ENCODE assay signal across 13 cellular contexts in the genomic region with DNA sequence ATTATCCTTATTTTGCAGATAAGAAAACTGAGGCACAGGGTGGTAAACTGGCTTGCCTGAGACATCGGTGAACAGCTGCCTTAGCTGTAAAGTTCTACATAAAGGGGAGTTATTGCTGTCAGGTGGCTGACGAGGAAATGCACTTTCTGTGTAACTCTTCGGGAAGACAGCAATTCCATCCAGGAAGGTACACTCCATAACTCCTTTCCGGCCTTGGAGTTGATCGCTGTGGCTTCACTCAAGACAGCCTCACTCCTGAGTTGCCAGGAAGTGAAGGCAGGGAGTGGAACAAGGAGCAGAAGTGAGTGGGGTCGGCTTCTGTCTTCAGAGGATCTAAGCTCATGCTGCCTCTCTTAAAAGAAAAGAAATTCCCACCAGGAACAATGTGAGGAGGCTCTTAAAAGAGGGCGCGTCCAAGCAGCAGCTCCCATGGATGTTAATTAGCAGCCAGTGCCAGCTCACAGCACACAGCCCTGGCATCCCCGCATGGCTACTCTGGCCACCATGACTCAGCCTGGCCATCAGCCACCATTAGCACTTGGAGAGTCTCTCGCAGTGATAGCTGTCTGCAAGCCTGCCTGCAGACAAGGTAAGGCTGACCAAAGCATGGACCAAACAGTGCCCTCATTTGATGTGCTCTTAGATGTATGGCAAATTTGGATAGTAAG.
DNase-seq lines count a peak whose midpoint lies in the region; ATAC-seq and TF ChIP-seq lines count a peak whose summit lies in the region.
"Had no signal": no experiment of that assay in that cellular context is flagged by ENCODE, and none has a peak within 500 bp of the region (broad histone marks: within the 10 kb centered on the region; RNA-seq: fewer than 3 reads in every experiment).

No MANE protein-coding gene starts in this region.

- H4K20me1 ChIP-seq in HCT116 (ENCODE audit: insufficient read depth), result no peaks in the 10 kb centered on the region

- no peaks in the 10 kb centered on the region for H3K79me2 ChIP-seq in HCT116 (ENCODE audit: insufficient read depth, low read length)

- ATAC-seq in HCT116 (peak; percentile 65), heart left ventricle (peak; percentile 74 to 84 (median 80)), gastrocnemius medialis (peak; percentile 92 to 95), T-cell (replicated peaks in 1 of 4) (no peak)

- TF ChIP-seq CTCF in HCT116 (IDR thresholded peaks at IDR 0.05 in 2 of 3, conservative IDR thresholded peaks at IDR 0.05 in 1 of 3; ENCODE audit: borderline replicate concordance in 1 of 3, insufficient read depth in 1 of 3, low read depth in 2 of 3, low read length in 2 of 3), result no peak
- no peak for TF ChIP-seq CTCF in heart left ventricle (IDR thresholded peaks at IDR 0.05)
- TF ChIP-seq CTCF in gastrocnemius medialis (IDR thresholded peaks at IDR 0.05 in 4 of 5, conservative IDR thresholded peaks at IDR 0.05 in 1 of 5), result no peak

- DNase-seq in HCT116 (ENCODE audit: low read depth, low spot score) (no peak), heart left ventricle (peak; percentile 68 to 86 (median 76)), gastrocnemius medialis (peak; percentile 80 to 86), T-cell (no peak), DMS153 treated with DMSO at 0.1 percent for 48 hours (lab: John Stamatoyannopoulos, UW; ENCODE audit: unreplicated experiment) (no peak), AML-193 (lab: John Stamatoyannopoulos, UW) (no peak)
- DNase-seq in central memory CD4-positive, alpha-beta T cell, result no peak
- DNase-seq: activated naive CD4-positive, alpha-beta T cell treated with anti-CD3 and anti-CD28 coated beads, Interleukin-2, amount 50 U/mL, for 16 hours; NCI-H2227 treated with DMSO at 0.1 percent for 48 hours had no signal

- no peaks in the 10 kb centered on the region for H3K4me1 Mint-ChIP-seq in T-cell

- no peak overlapping the region for H3K27ac ChIP-seq in HCT116 (ENCODE audit: low read depth, low read length)
- peak overlapping the region; percentile 46 for H3K27ac ChIP-seq in angular gyrus (ENCODE audit: low read depth, low read length)
- peak overlapping the region in 10 of 12 donors; percentile 0 to 92 (median 77) for H3K27ac ChIP-seq in heart left ventricle
- H3K27ac ChIP-seq in gastrocnemius medialis, result peak overlapping the region in 3 of 4 donors; percentile 42 to 61 (median 44)
- H3K27ac ChIP-seq: HL-60, suprapubic skin, VCaP had no signal

- H3K4me3 ChIP-seq in HCT116 (replicated peaks in 1 of 2; ENCODE audit: low read depth in 1 of 2, low read length in 2 of 2) (no peak overlapping the region), heart left ventricle (no peak overlapping the region), gastrocnemius medialis (no peak overlapping the region)
- H3K4me3 ChIP-seq: suprapubic skin had no signal

- RAD21 ChIA-PET in HCT116 (lab: Charles Lee; ENCODE audit: low non-redundant PET in 1 of 2, low total read pairs in 2 of 2, uncharacterized antibody in 2 of 2, unreplicated experiment in 2 of 2), result no interaction called here

- H2AFZ ChIP-seq in HCT116 (ENCODE audit: low read depth, low read length, poor library complexity, severe bottlenecking), result no peak overlapping the region

- H3K27me3 ChIP-seq in HCT116 (ENCODE audit: insufficient read depth, low read length) (no peaks in the 10 kb centered on the region), heart left ventricle (no peaks in the 10 kb centered on the region), gastrocnemius medialis (no peaks in the 10 kb centered on the region)
- H3K27me3 ChIP-seq: suprapubic skin had no signal

- no peak for TF ChIP-seq RAD21 in HCT116 (IDR thresholded peaks at IDR 0.05; ENCODE audit: low read depth)

- H3K9ac ChIP-seq in HCT116 (ENCODE audit: low read length), result no peak overlapping the region

- H3K27ac Mint-ChIP-seq in T-cell, result no peak overlapping the region

- H3K9me3 ChIP-seq in HCT116 (ENCODE audit: control insufficient read depth in 1 of 2, insufficient read depth in 1 of 2, low read depth in 1 of 2, low read length in 2 of 2), result no peaks in the 10 kb centered on the region
- no peaks in the 10 kb centered on the region for H3K9me3 ChIP-seq in heart left ventricle
- no peaks in the 10 kb centered on the region for H3K9me3 ChIP-seq in gastrocnemius medialis
- H3K9me3 ChIP-seq: suprapubic skin had no signal

- H3K4me3 Mint-ChIP-seq in T-cell, result no peak overlapping the region

- no peaks in the 10 kb centered on the region for H3K9me2 ChIP-seq in HCT116 (ENCODE audit: insufficient read depth)

- peaks cover 30 to 42% of the 10 kb centered on the region in 2 donors for H3K27me3 Mint-ChIP-seq in T-cell

- TF ChIP-seq POLR2A in HCT116 (IDR thresholded peaks at IDR 0.05; ENCODE audit: borderline replicate concordance, extremely low read depth, insufficient read depth, insufficient read length), result no peak
- TF ChIP-seq POLR2A in heart left ventricle (IDR thresholded peaks at IDR 0.05), result no peak
- TF ChIP-seq POLR2A in gastrocnemius medialis (IDR thresholded peaks at IDR 0.05), result no peak

- H3K4me2 ChIP-seq in HCT116 (ENCODE audit: low read length), result no peak overlapping the region

- WGBS in heart left ventricle, 4 donors, result 46 to 58% (median 55%) methylated on average over 10 of the region's 10 CpGs

- in situ Hi-C loops in gastrocnemius medialis (cut with MboI; ENCODE audit: low sequenced_read_pairs in 4 of 4), result no loop called here

- intact Hi-C loops in HCT116 (cut with micrococcal nuclease) (no loop called here), heart left ventricle (cut with DNase I) (loop anchor here in 3 of 10 donors (5.0 to 10.0 kb wide), 3 partner anchors 54 to 59 kb away; partner anchors contain the start of gene NUAK1 (in 2 of the 3)), gastrocnemius medialis (cut with DNase I; ENCODE audit: low total_unique reads) (no loop called here)

- POLR2A ChIA-PET in HCT116 (lab: Charles Lee) (no interaction called here), T-cell (lab: Charles Lee) (no interaction called here)

- no TSS peak for BruUV-seq in HCT116 (replicated peaks; lab: Mats Ljungman, UMichigan)

- CTCF ChIA-PET in HCT116 (lab: Charles Lee) (no interaction called here), T-cell (lab: Charles Lee) (no interaction called here)

- H3K9me3 Mint-ChIP-seq in T-cell, result no peaks in the 10 kb centered on the region

- H3K4me1 ChIP-seq in HCT116 (ENCODE audit: control insufficient read depth in 1 of 2, insufficient read depth in 2 of 2, low read length in 2 of 2) (peaks cover 3 to 13% of the 10 kb centered on the region in 2 experiments), heart left ventricle (peaks cover 7 to 85% (median 57%) of the 10 kb centered on the region in 12 donors), gastrocnemius medialis (peaks cover 24 to 28% of the 10 kb centered on the region in 2 donors)

- no peaks in the 10 kb centered on the region for H3K36me3 Mint-ChIP-seq in T-cell

- no peaks in the 10 kb centered on the region for H3K36me3 ChIP-seq in HCT116 (ENCODE audit: control insufficient read depth in 1 of 2, insufficient read depth in 2 of 2, low read length in 2 of 2)
- H3K36me3 ChIP-seq in heart left ventricle, result peaks cover 0 to 67% (median 32%) of the 10 kb centered on the region in 9 donors
- peaks cover 0 to 25% of the 10 kb centered on the region in 2 donors for H3K36me3 ChIP-seq in gastrocnemius medialis

TF ChIP-seq in HCT116, 20 proteins besides CTCF, POLR2A, EP300 and RAD21:
- TF ChIP-seq, protein P1, sequence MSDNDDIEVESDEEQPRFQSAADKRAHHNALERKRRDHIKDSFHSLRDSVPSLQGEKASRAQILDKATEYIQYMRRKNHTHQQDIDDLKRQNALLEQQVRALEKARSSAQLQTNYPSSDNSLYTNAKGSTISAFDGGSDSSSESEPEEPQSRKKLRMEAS (IDR thresholded peaks at IDR 0.05), result peak; percentile 16; the same call in 1 of the 2 replicates
- no peak for TF ChIP-seq POLR2AphosphoS5 (IDR thresholded peaks at IDR 0.05; ENCODE audit: low read depth, low read length)

Comparison
In these comparisons a context has a peak if more than half of its experiments do, and no peak if none do; other contexts are left out.
1. ATAC-seq: peak in HCT116 (single experiment), heart left ventricle (4 of 4) and gastrocnemius medialis (2 of 2); none in T-cell (0 of 4).
2. DNase-seq: peak in heart left ventricle (5 of 5) and gastrocnemius medialis (2 of 2); none in HCT116 (single experiment), T-cell (0 of 34), central memory CD4-positive, alpha-beta T cell (single experiment), DMS153 treated with DMSO at 0.1 percent for 48 hours (single experiment) and AML-193 (0 of 2).